Comparison of ENCODE assay signal across 1 cellular context in the genomic region with DNA sequence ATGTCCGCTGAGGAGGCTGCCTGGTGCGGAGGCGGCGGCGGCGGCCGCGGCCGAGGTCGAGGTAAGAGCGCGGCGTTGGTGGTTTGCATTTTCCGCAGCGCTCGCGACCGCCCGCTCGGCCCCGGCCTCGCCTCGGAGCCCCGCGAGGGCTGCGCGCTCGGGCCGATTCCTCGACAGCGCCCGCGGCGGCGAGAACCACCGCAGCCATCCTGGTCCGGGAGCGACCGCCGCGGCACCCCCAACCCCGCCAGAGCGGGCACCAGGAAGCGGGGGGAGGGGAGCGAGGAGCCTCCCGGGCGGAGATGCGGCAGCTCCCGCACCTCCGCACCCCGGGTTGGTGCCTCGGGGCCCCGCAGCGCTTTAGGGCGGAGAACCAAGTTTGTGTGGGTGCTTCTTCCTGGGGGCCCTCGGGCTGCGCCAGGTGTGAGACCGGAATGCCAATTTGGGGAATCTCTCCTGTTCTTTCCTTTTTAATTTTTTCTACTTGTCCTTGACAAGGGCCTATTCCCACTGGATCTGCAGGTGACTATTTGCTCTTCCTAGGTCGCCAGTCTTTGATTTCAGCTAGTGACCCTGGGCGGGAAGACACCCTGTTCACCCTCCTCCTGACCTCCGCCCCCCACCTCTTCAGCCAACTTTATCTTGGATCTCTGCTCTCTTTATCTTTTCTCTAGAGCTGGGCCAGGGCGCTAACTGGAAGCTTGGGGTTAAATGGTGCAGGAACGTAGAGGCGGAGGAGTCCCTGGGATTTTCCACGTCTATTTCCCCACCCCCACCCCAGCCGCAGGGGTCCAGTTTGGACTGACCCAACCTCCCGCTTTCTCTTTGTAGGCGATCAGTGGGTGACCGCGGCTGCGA.
TF ChIP-seq lines count a peak whose summit lies in the region.

A gene with protein sequence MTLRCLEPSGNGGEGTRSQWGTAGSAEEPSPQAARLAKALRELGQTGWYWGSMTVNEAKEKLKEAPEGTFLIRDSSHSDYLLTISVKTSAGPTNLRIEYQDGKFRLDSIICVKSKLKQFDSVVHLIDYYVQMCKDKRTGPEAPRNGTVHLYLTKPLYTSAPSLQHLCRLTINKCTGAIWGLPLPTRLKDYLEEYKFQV (plus strand): TSS at position 822 of the 858 bp plus-strand sequence. CDS start 223 bp downstream, outside the sequence.

TF ChIP-seq in K562, 482 proteins besides CTCF, POLR2A, EP300 and RAD21 (continued from another document and continues in another):
- TF ChIP-seq CUX1 (CRISPR knock-in tag; IDR thresholded peaks at IDR 0.05) (no peak), HDAC2 (IDR thresholded peaks at IDR 0.05) (peak; percentile 57; the same call in 1 of the 2 replicates), ZNF639 (CRISPR knock-in tag; conservative IDR thresholded peaks at IDR 0.05 in 1 of 2, IDR thresholded peaks at IDR 0.05 in 1 of 2) (no peak), MEF2D (tag; conservative IDR thresholded peaks at IDR 0.05; ENCODE audit: low read depth) (no peak), ZNF785 (CRISPR knock-in tag; IDR thresholded peaks at IDR 0.05) (no peak), ZNF431 (CRISPR knock-in tag; IDR thresholded peaks at IDR 0.05) (no peak), WHSC1 (IDR thresholded peaks at IDR 0.05; ENCODE audit: low read length) (no peak), BHLHE40 (IDR thresholded peaks at IDR 0.05; ENCODE audit: low read length) (no peak), ZNF589 (CRISPR knock-in tag; IDR thresholded peaks at IDR 0.05; ENCODE audit: low read depth) (no peak), CXXC5 (CRISPR knock-in tag; IDR thresholded peaks at IDR 0.05) (peak; percentile 56), POLR2AphosphoS2 (IDR thresholded peaks at IDR 0.05; ENCODE audit: low read length) (no peak; the same call in 1 of the 2 replicates), TGIF2 (CRISPR knock-in tag; IDR thresholded peaks at IDR 0.05) (no peak), HNRNPH1 (optimal IDR thresholded peaks at IDR 0.05; ENCODE audit: low read depth, low read length) (no peak), SMAD3 (CRISPR knock-in tag; conservative IDR thresholded peaks at IDR 0.05) (no peak), TCF3 (CRISPR knock-in tag; IDR thresholded peaks at IDR 0.05) (peak; percentile 38; the same call in 1 of the 2 replicates), ILF3 (IDR thresholded peaks at IDR 0.05; ENCODE audit: borderline replicate concordance) (no peak; the same call in 1 of the 2 replicates), EZH2 (IDR thresholded peaks at IDR 0.05; ENCODE audit: borderline replicate concordance, low read depth, low read length) (no peak), ZNF212 (CRISPR knock-in tag; IDR thresholded peaks at IDR 0.05) (no peak), ZNF280A (IDR thresholded peaks at IDR 0.05; ENCODE audit: low read depth, partially characterized antibody) (no peak), ZFP36 (IDR thresholded peaks at IDR 0.05; ENCODE audit: low read depth, low read length, partially characterized antibody) (no peak), FOXJ2 (tag; IDR thresholded peaks at IDR 0.05) (no peak), CHD4 (IDR thresholded peaks at IDR 0.05; ENCODE audit: insufficient read depth, insufficient replicate concordance, low read depth, low read length, poor library complexity, severe bottlenecking) (no peak), CAMTA2 (CRISPR knock-in tag; conservative IDR thresholded peaks at IDR 0.05) (no peak), KDM1A (IDR thresholded peaks at IDR 0.05) (peak; percentile 75 to 83), ZNF165 (CRISPR knock-in tag; IDR thresholded peaks at IDR 0.05; ENCODE audit: borderline replicate concordance) (no peak), NR2F6 (CRISPR knock-in tag; IDR thresholded peaks at IDR 0.05) (no peak), ZNF280B (CRISPR knock-in tag; IDR thresholded peaks at IDR 0.05) (no peak), CREM (IDR thresholded peaks at IDR 0.05; ENCODE audit: low read depth) (peak; percentile 55; the same call in 1 of the 2 replicates), ZNF398 (CRISPR knock-in tag; IDR thresholded peaks at IDR 0.05) (no peak), KLF6 (CRISPR knock-in tag; IDR thresholded peaks at IDR 0.05; ENCODE audit: borderline replicate concordance) (no peak), ZNF24 (IDR thresholded peaks at IDR 0.05) (no peak), ASH1L (IDR thresholded peaks at IDR 0.05; ENCODE audit: borderline replicate concordance, low read depth, partially characterized antibody) (no peak)
- TF ChIP-seq, protein P1, sequence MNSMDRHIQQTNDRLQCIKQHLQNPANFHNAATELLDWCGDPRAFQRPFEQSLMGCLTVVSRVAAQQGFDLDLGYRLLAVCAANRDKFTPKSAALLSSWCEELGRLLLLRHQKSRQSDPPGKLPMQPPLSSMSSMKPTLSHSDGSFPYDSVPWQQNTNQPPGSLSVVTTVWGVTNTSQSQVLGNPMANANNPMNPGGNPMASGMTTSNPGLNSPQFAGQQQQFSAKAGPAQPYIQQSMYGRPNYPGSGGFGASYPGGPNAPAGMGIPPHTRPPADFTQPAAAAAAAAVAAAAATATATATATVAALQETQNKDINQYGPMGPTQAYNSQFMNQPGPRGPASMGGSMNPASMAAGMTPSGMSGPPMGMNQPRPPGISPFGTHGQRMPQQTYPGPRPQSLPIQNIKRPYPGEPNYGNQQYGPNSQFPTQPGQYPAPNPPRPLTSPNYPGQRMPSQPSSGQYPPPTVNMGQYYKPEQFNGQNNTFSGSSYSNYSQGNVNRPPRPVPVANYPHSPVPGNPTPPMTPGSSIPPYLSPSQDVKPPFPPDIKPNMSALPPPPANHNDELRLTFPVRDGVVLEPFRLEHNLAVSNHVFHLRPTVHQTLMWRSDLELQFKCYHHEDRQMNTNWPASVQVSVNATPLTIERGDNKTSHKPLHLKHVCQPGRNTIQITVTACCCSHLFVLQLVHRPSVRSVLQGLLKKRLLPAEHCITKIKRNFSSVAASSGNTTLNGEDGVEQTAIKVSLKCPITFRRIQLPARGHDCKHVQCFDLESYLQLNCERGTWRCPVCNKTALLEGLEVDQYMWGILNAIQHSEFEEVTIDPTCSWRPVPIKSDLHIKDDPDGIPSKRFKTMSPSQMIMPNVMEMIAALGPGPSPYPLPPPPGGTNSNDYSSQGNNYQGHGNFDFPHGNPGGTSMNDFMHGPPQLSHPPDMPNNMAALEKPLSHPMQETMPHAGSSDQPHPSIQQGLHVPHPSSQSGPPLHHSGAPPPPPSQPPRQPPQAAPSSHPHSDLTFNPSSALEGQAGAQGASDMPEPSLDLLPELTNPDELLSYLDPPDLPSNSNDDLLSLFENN (IDR thresholded peaks at IDR 0.05; ENCODE audit: low read depth in 2 of 2, low read length in 2 of 2) = 0 out of 4 replicates have a peak, but pooled peaks of 1 of the 2 experiments have one; percentile 10
- TF ChIP-seq, protein P2, sequence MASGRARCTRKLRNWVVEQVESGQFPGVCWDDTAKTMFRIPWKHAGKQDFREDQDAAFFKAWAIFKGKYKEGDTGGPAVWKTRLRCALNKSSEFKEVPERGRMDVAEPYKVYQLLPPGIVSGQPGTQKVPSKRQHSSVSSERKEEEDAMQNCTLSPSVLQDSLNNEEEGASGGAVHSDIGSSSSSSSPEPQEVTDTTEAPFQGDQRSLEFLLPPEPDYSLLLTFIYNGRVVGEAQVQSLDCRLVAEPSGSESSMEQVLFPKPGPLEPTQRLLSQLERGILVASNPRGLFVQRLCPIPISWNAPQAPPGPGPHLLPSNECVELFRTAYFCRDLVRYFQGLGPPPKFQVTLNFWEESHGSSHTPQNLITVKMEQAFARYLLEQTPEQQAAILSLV (tag; IDR thresholded peaks at IDR 0.05) = no peak
- TF ChIP-seq, protein P3, sequence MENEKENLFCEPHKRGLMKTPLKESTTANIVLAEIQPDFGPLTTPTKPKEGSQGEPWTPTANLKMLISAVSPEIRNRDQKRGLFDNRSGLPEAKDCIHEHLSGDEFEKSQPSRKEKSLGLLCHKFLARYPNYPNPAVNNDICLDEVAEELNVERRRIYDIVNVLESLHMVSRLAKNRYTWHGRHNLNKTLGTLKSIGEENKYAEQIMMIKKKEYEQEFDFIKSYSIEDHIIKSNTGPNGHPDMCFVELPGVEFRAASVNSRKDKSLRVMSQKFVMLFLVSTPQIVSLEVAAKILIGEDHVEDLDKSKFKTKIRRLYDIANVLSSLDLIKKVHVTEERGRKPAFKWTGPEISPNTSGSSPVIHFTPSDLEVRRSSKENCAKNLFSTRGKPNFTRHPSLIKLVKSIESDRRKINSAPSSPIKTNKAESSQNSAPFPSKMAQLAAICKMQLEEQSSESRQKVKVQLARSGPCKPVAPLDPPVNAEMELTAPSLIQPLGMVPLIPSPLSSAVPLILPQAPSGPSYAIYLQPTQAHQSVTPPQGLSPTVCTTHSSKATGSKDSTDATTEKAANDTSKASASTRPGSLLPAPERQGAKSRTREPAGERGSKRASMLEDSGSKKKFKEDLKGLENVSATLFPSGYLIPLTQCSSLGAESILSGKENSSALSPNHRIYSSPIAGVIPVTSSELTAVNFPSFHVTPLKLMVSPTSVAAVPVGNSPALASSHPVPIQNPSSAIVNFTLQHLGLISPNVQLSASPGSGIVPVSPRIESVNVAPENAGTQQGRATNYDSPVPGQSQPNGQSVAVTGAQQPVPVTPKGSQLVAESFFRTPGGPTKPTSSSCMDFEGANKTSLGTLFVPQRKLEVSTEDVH (IDR thresholded peaks at IDR 0.05; ENCODE audit: low read depth, partially characterized antibody) = no peak
